1 cellular context compared by ENCODE assay signal in genomic region chr2:113278073-113278811, GRCh38.
A peak's percentile ranks its signal among the peaks of the same experiment; 100 is the strongest.
TF ChIP-seq lines count a peak whose summit lies in the region.

No MANE protein-coding gene starts in this region.

TF ChIP-seq in Ishikawa, 13 proteins besides CTCF, POLR2A, EP300 and RAD21 (continued from another document):
- TF ChIP-seq EGR1 (IDR thresholded peaks at IDR 0.05) (0 out of 2 replicates have a peak, but pooled peaks have one; percentile 7), TCF12 (IDR thresholded peaks at IDR 0.05; ENCODE audit: low read depth) (no peak; the same call in 1 of the 2 replicates), REST (IDR thresholded peaks at IDR 0.05; ENCODE audit: low read depth) (no peak), TAF1 (IDR thresholded peaks at IDR 0.05; ENCODE audit: low read depth) (no peak), MAX (IDR thresholded peaks at IDR 0.05) (no peak), NFIC (IDR thresholded peaks at IDR 0.05) (no peak)
